9 cellular contexts compared by ENCODE assay signal in the genomic region with DNA sequence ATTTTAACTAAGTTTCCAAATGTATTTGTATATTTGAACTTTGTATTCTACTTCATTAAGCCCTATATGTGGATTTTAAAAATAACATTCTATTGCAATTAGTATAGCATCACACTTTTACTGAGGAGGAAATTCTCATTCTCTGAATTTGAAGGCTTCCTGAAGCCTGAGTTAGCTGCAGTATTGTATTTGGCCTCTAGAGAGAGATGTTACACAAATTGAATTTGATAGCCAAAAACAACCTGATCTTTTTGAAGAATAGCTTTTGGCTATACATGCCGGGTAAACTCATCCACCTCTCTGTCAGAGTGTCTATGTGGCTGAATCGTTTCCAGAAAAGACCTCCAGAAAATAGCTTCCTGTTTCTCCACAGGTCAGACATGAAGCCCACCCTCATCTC.
DNase-seq lines count a peak whose midpoint lies in the region; ATAC-seq and TF ChIP-seq lines count a peak whose summit lies in the region.
"Had no signal": no experiment of that assay in that cellular context is flagged by ENCODE, and none has a peak within 500 bp of the region (broad histone marks: within the 10 kb centered on the region; RNA-seq: fewer than 3 reads in every experiment).

No MANE protein-coding gene starts in this region.

- H2AFZ ChIP-seq in Loucy (ENCODE audit: low read length): peak overlapping the region; percentile 83

- H3K27me3 ChIP-seq in Loucy (ENCODE audit: insufficient read depth, low read length, poor library complexity, severe bottlenecking): no peaks in the 10 kb centered on the region

- in situ Hi-C loops in GM13976 (cut with MboI; ENCODE audit: low sequenced_read_pairs, unreplicated experiment): no loop called here

- no peaks in the 10 kb centered on the region for H4K20me1 ChIP-seq in Loucy (ENCODE audit: insufficient read depth, low read length, poor library complexity, severe bottlenecking)

- no peaks in the 10 kb centered on the region for H3F3A ChIP-seq in Loucy (ENCODE audit: low read depth)

- H3K36me3 ChIP-seq in Loucy (ENCODE audit: insufficient read depth, low read length): no peaks in the 10 kb centered on the region
- H3K36me3 ChIP-seq: HAP-1 had no signal

- no peaks in the 10 kb centered on the region for H3K9me2 ChIP-seq in Loucy (replicated peaks; ENCODE audit: low read depth, low read length)

- H3K9me3 ChIP-seq in Loucy (ENCODE audit: insufficient read depth, low read depth, low read length): no peaks in the 10 kb centered on the region
- H3K9me3 ChIP-seq: HAP-1 had no signal

- peak overlapping the region; percentile 26 for H3K9ac ChIP-seq in Loucy (ENCODE audit: low read depth, low read length, poor library complexity, severe bottlenecking)

- ATAC-seq in HG03354 (IDR thresholded peaks at IDR 0.05; ENCODE audit: poor library complexity, severe bottlenecking, unreplicated experiment): no peak

- H3K4me3 ChIP-seq in Loucy (ENCODE audit: low read length, poor library complexity, severe bottlenecking): peak overlapping the region; percentile 26
- H3K4me3 ChIP-seq: HAP-1 had no signal

- DNase-seq in ELR (ENCODE audit: low read depth): peak; percentile 3
- peak; percentile 2 for DNase-seq in astrocyte of the hippocampus (ENCODE audit: low read depth, low spot score)
- peak; percentile 9 for DNase-seq in middle frontal gyrus (ENCODE audit: extremely low spot score, low spot score)
- no peak for DNase-seq in activated CD4-positive, CD25-positive, alpha-beta regulatory T cell treated with anti-CD3 and anti-CD28 coated beads, Interleukin-2, amount 50 U/mL, for 72 hours
- no peak for DNase-seq in COLO829 (ENCODE audit: low spot score)
- DNase-seq in GM13976 (ENCODE audit: low spot score): no peak

- TF ChIP-seq CTCF in Loucy (conservative IDR thresholded peaks at IDR 0.05; ENCODE audit: low read length) (peak; percentile 77), GM13976 (IDR thresholded peaks at IDR 0.05; ENCODE audit: borderline replicate concordance, control extremely low read depth, extremely low read depth, insufficient read depth, missing control alignments) (no peak)

- H3K4me2 ChIP-seq in Loucy (ENCODE audit: low read depth, low read length, poor library complexity, severe bottlenecking): peak overlapping the region; percentile 45

- H3K4me1 ChIP-seq in Loucy (ENCODE audit: insufficient read depth, low read length, poor library complexity, severe bottlenecking): peaks cover 12% of the 10 kb centered on the region
- H3K4me1 ChIP-seq: HAP-1 had no signal

- H3K79me2 ChIP-seq in Loucy (ENCODE audit: insufficient read depth, low read length): no peaks in the 10 kb centered on the region

Comparison
In these comparisons a context has a peak if more than half of its experiments do, and no peak if none do; other contexts are left out.
1. DNase-seq: peak in ELR (single experiment), astrocyte of the hippocampus (single experiment) and middle frontal gyrus (single experiment); none in activated CD4-positive, CD25-positive, alpha-beta regulatory T cell treated with anti-CD3 and anti-CD28 coated beads, Interleukin-2, amount 50 U/mL, for 72 hours (single experiment), COLO829 (single experiment) and GM13976 (single experiment).